In the genomic region with DNA sequence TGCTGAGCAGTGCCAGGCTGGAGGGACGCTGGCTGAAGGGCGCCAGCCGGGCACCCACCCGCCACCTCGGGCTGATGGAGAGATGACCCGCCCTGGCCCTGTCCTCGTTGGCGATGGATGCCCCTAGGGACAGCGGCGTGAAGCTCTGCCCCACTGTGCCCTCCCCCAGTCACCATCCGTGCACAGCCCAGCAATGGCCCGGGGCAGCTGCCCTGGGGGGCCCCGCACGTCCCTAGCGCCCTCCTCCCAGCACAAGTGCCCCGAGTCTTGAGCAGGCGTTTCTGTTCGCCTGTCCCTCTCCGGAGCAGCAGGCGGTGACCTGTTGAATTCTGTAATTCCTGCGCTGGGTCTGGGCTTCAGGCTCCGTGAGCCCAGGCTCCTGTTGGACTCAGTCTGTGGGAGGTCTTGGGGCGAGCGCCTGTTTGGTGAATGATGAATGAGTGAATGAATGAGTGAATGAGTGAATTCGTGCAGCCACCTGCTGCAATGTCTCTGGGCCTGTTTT, we compare ENCODE assay signal across 1 cellular context.
TF ChIP-seq lines count a peak whose summit lies in the region.

No MANE protein-coding gene starts in this region.

TF ChIP-seq in HepG2, 621 proteins besides CTCF, POLR2A, EP300 and RAD21:
- TF ChIP-seq ZFAT (CRISPR knock-in tag; conservative IDR thresholded peaks at IDR 0.05), result no peak
- TF ChIP-seq ZNF605 (CRISPR knock-in tag; IDR thresholded peaks at IDR 0.05), result no peak
- TF ChIP-seq, protein P1, sequence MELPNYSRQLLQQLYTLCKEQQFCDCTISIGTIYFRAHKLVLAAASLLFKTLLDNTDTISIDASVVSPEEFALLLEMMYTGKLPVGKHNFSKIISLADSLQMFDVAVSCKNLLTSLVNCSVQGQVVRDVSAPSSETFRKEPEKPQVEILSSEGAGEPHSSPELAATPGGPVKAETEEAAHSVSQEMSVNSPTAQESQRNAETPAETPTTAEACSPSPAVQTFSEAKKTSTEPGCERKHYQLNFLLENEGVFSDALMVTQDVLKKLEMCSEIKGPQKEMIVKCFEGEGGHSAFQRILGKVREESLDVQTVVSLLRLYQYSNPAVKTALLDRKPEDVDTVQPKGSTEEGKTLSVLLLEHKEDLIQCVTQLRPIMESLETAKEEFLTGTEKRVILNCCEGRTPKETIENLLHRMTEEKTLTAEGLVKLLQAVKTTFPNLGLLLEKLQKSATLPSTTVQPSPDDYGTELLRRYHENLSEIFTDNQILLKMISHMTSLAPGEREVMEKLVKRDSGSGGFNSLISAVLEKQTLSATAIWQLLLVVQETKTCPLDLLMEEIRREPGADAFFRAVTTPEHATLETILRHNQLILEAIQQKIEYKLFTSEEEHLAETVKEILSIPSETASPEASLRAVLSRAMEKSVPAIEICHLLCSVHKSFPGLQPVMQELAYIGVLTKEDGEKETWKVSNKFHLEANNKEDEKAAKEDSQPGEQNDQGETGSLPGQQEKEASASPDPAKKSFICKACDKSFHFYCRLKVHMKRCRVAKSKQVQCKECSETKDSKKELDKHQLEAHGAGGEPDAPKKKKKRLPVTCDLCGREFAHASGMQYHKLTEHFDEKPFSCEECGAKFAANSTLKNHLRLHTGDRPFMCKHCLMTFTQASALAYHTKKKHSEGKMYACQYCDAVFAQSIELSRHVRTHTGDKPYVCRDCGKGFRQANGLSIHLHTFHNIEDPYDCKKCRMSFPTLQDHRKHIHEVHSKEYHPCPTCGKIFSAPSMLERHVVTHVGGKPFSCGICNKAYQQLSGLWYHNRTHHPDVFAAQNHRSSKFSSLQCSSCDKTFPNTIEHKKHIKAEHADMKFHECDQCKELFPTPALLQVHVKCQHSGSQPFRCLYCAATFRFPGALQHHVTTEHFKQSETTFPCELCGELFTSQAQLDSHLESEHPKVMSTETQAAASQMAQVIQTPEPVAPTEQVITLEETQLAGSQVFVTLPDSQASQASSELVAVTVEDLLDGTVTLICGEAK (IDR thresholded peaks at IDR 0.05), result no peak
- TF ChIP-seq, protein P1 (CRISPR knock-in tag; IDR thresholded peaks at IDR 0.05), result 0 out of 2 replicates have a peak, but pooled peaks have one; percentile 19
- TF ChIP-seq, protein P2, sequence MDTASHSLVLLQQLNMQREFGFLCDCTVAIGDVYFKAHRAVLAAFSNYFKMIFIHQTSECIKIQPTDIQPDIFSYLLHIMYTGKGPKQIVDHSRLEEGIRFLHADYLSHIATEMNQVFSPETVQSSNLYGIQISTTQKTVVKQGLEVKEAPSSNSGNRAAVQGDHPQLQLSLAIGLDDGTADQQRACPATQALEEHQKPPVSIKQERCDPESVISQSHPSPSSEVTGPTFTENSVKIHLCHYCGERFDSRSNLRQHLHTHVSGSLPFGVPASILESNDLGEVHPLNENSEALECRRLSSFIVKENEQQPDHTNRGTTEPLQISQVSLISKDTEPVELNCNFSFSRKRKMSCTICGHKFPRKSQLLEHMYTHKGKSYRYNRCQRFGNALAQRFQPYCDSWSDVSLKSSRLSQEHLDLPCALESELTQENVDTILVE (CRISPR knock-in tag; IDR thresholded peaks at IDR 0.05), result no peak
- TF ChIP-seq MAZ (IDR thresholded peaks at IDR 0.05; ENCODE audit: borderline replicate concordance, low read depth, low read length), result no peak
- no peak for TF ChIP-seq MAZ (CRISPR knock-in tag; IDR thresholded peaks at IDR 0.05; ENCODE audit: low read depth)
- TF ChIP-seq, protein P3, sequence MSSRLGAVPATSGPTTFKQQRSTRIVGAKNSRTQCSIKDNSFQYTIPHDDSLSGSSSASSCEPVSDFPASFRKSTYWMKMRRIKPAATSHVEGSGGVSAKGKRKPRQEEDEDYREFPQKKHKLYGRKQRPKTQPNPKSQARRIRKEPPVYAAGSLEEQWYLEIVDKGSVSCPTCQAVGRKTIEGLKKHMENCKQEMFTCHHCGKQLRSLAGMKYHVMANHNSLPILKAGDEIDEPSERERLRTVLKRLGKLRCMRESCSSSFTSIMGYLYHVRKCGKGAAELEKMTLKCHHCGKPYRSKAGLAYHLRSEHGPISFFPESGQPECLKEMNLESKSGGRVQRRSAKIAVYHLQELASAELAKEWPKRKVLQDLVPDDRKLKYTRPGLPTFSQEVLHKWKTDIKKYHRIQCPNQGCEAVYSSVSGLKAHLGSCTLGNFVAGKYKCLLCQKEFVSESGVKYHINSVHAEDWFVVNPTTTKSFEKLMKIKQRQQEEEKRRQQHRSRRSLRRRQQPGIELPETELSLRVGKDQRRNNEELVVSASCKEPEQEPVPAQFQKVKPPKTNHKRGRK (CRISPR knock-in tag; IDR thresholded peaks at IDR 0.05), result no peak
- TF ChIP-seq ZSCAN9 (CRISPR knock-in tag; IDR thresholded peaks at IDR 0.05; ENCODE audit: borderline replicate concordance), result no peak
